ENCODE assay signal across 8 cellular contexts in the genomic region with DNA sequence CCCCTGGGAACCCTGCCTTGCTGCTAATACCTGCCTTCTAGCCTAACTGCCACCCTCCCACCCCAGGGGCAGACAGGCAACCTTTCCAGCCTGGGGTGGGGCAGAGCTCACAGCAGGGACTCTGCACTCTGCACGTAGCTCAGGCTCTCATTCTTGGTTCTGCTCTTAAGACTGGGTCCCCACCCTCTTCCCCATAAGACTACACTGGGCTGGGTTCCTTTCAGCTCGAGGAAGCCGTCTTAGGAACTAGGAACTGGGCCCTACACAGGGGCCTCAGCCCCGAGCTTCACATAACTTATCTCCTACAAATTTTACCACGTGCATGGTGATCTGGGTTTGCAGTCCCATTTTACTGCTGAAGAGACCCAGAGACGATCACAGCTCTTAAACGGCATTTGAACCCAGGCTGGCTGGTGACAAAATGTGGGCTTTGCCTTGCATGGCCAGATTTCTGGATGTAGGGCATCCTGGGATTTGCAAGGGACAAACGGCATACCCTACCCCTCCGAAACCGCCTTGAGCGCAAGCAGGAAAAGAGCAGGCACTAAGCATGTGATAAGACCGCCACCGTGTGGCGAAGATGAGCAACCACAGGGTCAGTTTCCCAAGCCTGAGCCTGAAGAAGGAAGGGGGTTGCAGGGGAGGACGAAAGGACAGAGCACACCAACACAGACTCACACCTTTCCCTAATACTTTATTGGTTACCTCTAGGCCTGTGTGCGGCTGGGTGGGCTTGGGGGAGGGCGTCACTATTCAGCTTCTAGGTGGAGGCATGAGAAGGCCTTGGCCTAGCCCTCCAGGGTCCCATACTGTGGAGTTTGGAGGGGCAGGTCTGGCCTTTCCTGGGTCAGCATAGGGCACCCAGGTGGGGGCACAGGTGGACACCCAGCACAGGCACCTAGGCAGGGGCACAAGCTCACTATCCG. TPM values are rescaled to one million over a fixed set of nuclear protein-coding genes. Genes with fewer than 3 reads are reported as not detected.
DNase-seq lines count a peak whose midpoint lies in the region; ATAC-seq, FAIRE-seq and TF ChIP-seq lines count a peak whose summit lies in the region.

No MANE protein-coding gene starts in this region.

- TF ChIP-seq CTCF in A549 (IDR thresholded peaks at IDR 0.05) (peak; percentile 90), choroid plexus epithelial cell (conservative IDR thresholded peaks at IDR 0.05; ENCODE audit: low read depth, low read length) (peak; percentile 95)

- peak; percentile 95 to 98 for TF ChIP-seq RAD21 in A549 (conservative IDR thresholded peaks at IDR 0.05 in 1 of 2, IDR thresholded peaks at IDR 0.05 in 1 of 2)

- POLR2A ChIA-PET in A549 (lab: Yijun Ruan, JAX): interaction anchor here (0.8 to 6.5 kb wide), 3 partner anchors 19 to 30 kb away, joined by 3 to 122 read pairs (median 3); no protein-coding TSS in a partner anchor

- no peak overlapping the region for H3K4me3 ChIP-seq in A549
- peak overlapping the region; percentile 20 for H3K4me3 ChIP-seq in choroid plexus epithelial cell (ENCODE audit: low read depth, low read length)

- H3K9me3 ChIP-seq in A549: no peaks in the 10 kb centered on the region

- peak overlapping the region; percentile 69 to 84 for H3K27ac ChIP-seq in A549

- H3K4me2 ChIP-seq in A549: peak overlapping the region; percentile 64

- WGBS in A549 (ENCODE audit: missing lambda C conversion rate): under 1% methylated on average over 13 of the region's 18 CpGs

- DNase-seq in A549 (ENCODE audit: low read depth in 1 of 2, low spot score in 1 of 2) (peak in 1 of 2 experiments; percentile 86), GM19239 (ENCODE audit: insufficient read length, low spot score) (no peak), NCI-H345 treated with DMSO at 0.1 percent for 48 hours (lab: John Stamatoyannopoulos, UW; ENCODE audit: unreplicated experiment) (peak; percentile 19), choroid plexus epithelial cell (ENCODE audit: low read depth) (peak; percentile 87), left kidney (ENCODE audit: low read depth, low spot score) (peak; percentile 94)
- peak; percentile 61 for DNase-seq in activated CD4-positive, CD25-positive, alpha-beta regulatory T cell treated with anti-CD3 and anti-CD28 coated beads, Interleukin-2, amount 50 U/mL, for 16 hours (ENCODE audit: low read depth, low spot score)
- DNase-seq in stimulated activated CD4-positive, alpha-beta T cell treated with anti-CD3 and anti-CD28 coated beads, Interleukin-4, amount 100 ng/mL, for 1 hour: peak; percentile 71

- peak; percentile 27 to 34; a peak in 4 of 6 replicates for ATAC-seq in A549
- ATAC-seq in HG03565 (IDR thresholded peaks at IDR 0.05; ENCODE audit: unreplicated experiment): no peak

- TF ChIP-seq POLR2A in A549 (IDR thresholded peaks at IDR 0.05; ENCODE audit: low read length): no peak

- TF ChIP-seq EP300 in A549 (IDR thresholded peaks at IDR 0.05): no peak

- FAIRE-seq in A549 (lab: Jason Lieb, UNC) (no peak), GM19239 (lab: Jason Lieb, UNC) (peak; percentile 89)

- H3K4me1 ChIP-seq in A549: peaks cover 21% of the 10 kb centered on the region

- CTCF ChIA-PET in A549 (lab: Yijun Ruan, JAX): interaction anchor here (0.6 to 17.4 kb wide), 37 partner anchors 9 to 120 kb away, joined by 3 to 901 read pairs (median 5); a partner anchor contains a TSS

TF ChIP-seq in A549, 52 proteins besides CTCF, POLR2A, EP300 and RAD21:
- peak; percentile 93 for TF ChIP-seq SMC3 (IDR thresholded peaks at IDR 0.05)
- TF ChIP-seq FOSL2 (IDR thresholded peaks at IDR 0.05): no peak
- TF ChIP-seq FOSL2 (CRISPR knock-in tag; IDR thresholded peaks at IDR 0.05): no peak

RNA-seq across cellular contexts. Expression of a gene that starts 5.1 kb away (rescaled TPM):
- 72.5 and 94.7 TPM in 2 replicates for polyA plus RNA-seq in A549 (2011; rRNA removed)
- 165 and 253 TPM in 2 replicates for polyA plus RNA-seq in A549 (2012; cell fraction: cytosol; rRNA removed)
- polyA plus RNA-seq in A549 (2012; cell fraction: nucleus; rRNA removed): 411 and 478 TPM in 2 replicates
- polyA plus RNA-seq in A549 (2017; fragmentation: RNase III; extraction: RNeasy Plus Mini Kit Qiagen cat#74134 plus additional on column Dnase treatment): 47.2 to 57.7 TPM (median 55.6 TPM) in 3 replicates
- polyA minus RNA-seq in A549 (2011; rRNA and poly(A)+ RNA removed): 30.8 and 31.4 TPM in 2 replicates

RNA-seq across cellular contexts. Expression of a gene that starts 5.2 kb away (rescaled TPM):
- polyA plus RNA-seq in A549 (2011; rRNA removed): 0.48 and 0.57 TPM in 2 replicates
- polyA plus RNA-seq in A549 (2012; cell fraction: cytosol; rRNA removed): 1.1 and 1.3 TPM in 2 replicates
- 1.3 and 1.5 TPM in 2 replicates for polyA plus RNA-seq in A549 (2012; cell fraction: nucleus; rRNA removed)
- polyA plus RNA-seq in A549 (2017; fragmentation: RNase III; extraction: RNeasy Plus Mini Kit Qiagen cat#74134 plus additional on column Dnase treatment): 0.49 to 0.91 TPM (median 0.84 TPM) in 3 replicates
- polyA minus RNA-seq in A549 (2011; rRNA and poly(A)+ RNA removed): 0.49 and 0.95 TPM in 2 replicates

RNA-seq across cellular contexts. Expression of a gene that starts 5.5 kb away (rescaled TPM):
- polyA plus RNA-seq in A549 (2011; rRNA removed) (4.9 and 10.7 TPM in 2 replicates), A549 (2017; fragmentation: RNase III; extraction: RNeasy Plus Mini Kit Qiagen cat#74134 plus additional on column Dnase treatment) (not detected in 3 replicates)
- not detected in 2 replicates for polyA plus RNA-seq in A549 (2012; cell fraction: cytosol; rRNA removed)
- 1.6 TPM in 1 of 2 replicates, not detected in the other for polyA plus RNA-seq in A549 (2012; cell fraction: nucleus; rRNA removed)
- polyA minus RNA-seq in A549 (2011; rRNA and poly(A)+ RNA removed): 8.4 and 11.0 TPM in 2 replicates

RNA-seq across cellular contexts. Expression of a gene that starts 10.0 kb away (rescaled TPM):
- polyA plus RNA-seq in A549 (2011; rRNA removed) (27.2 and 37.2 TPM in 2 replicates), A549 (2017; fragmentation: RNase III; extraction: RNeasy Plus Mini Kit Qiagen cat#74134 plus additional on column Dnase treatment) (40.7 to 45.5 TPM (median 41.7 TPM) in 3 replicates)
- 64.6 and 74.8 TPM in 2 replicates for polyA plus RNA-seq in A549 (2012; cell fraction: cytosol; rRNA removed)
- polyA plus RNA-seq in A549 (2012; cell fraction: nucleus; rRNA removed): 59.6 and 69.3 TPM in 2 replicates
- polyA minus RNA-seq in A549 (2011; rRNA and poly(A)+ RNA removed): 47.2 and 53.1 TPM in 2 replicates

RNA-seq across cellular contexts. Expression of a gene that starts 21.1 kb away (rescaled TPM):
- polyA plus RNA-seq in A549 (2011; rRNA removed): 8.3 and 10.1 TPM in 2 replicates
- 13.8 TPM in 2 replicates for polyA plus RNA-seq in A549 (2012; cell fraction: cytosol; rRNA removed)
- 40.4 and 46.5 TPM in 2 replicates for polyA plus RNA-seq in A549 (2012; cell fraction: nucleus; rRNA removed)
- 18.5 to 24.6 TPM (median 21.5 TPM) in 3 replicates for polyA plus RNA-seq in A549 (2017; fragmentation: RNase III; extraction: RNeasy Plus Mini Kit Qiagen cat#74134 plus additional on column Dnase treatment)
- 5.5 and 9.8 TPM in 2 replicates for polyA minus RNA-seq in A549 (2011; rRNA and poly(A)+ RNA removed)
